Comparison of ENCODE assay signal across 11 cellular contexts in the genomic region with DNA sequence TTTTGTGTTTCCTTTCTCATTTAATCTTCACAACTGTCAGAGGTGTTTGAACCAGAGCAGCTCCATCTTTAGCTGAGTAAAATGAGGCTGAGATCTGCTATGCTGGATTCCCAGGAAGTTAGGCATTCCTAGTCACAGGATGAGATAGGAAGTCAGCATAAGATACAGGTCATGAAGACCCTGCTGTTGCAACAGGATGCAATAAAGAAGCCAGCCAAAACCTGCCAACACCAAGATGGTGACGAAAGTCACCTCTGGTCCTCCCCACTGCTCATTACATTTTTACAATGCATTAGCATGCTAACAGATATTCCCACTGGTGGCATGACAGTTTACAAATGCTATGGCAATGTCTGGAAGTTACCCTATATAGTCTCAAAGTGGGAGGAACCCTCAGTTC.
"Had no signal": no experiment of that assay in that cellular context is flagged by ENCODE, and none has a peak within 500 bp of the region (broad histone marks: within the 10 kb centered on the region; RNA-seq: fewer than 3 reads in every experiment).

No MANE protein-coding gene starts in this region.

- H3K27ac ChIP-seq: GM23248 had no signal

- DNase-seq: GM23248, GOT3, H7, H9, HCEC 1CT, HFFc6 had no signal

- H3K9ac ChIP-seq: GM23248 had no signal

- H3K4me2 ChIP-seq: GM23338 had no signal

- H3K9me3 ChIP-seq: HAP-1 had no signal

- H3K36me3 ChIP-seq: HAP-1 had no signal

- H2AFZ ChIP-seq: GM23248, GM23338 had no signal

- ATAC-seq: GM23338, HCT116 had no signal

- H3K4me1 ChIP-seq: HAP-1 had no signal

- H3K4me3 ChIP-seq: GM23248, GM23338, HAP-1 had no signal

- FAIRE-seq: H1, H54 had no signal
